In the genomic region with DNA sequence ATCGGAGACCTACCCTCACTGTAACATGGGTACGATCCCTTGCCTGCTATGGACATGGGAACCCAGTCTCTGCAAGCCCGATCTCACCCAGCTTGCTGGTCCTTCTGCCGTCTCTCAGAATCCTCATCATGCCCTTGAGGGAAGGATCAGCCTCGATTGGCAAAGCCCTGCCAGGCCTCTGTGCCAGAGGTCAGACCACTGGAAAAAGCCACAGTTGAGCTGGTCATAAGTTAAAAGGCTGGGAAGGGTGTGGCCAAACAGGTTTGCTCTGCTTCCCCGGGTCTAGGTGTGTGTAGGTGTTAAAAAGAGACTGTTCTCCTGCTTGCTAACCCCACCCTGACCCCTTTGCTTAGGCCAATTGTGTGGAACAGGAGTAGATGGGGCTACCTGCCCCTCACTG, we compare ENCODE assay signal across 19 cellular contexts. TPM values are rescaled to one million over a fixed set of nuclear protein-coding genes. Genes with fewer than 3 reads are reported as not detected.
DNase-seq lines count a peak whose midpoint lies in the region; ATAC-seq and TF ChIP-seq lines count a peak whose summit lies in the region.
"Had no signal": no experiment of that assay in that cellular context is flagged by ENCODE, and none has a peak within 500 bp of the region (broad histone marks: within the 10 kb centered on the region; RNA-seq: fewer than 3 reads in every experiment).

No MANE protein-coding gene starts in this region.

- peak overlapping the region; percentile 18; the same call in 1 of the 2 replicates for H3K9ac ChIP-seq in HCT116 (ENCODE audit: low read length)
- H3K9ac ChIP-seq: KMS-11 had no signal

- CTCF ChIA-PET in HCT116 (lab: Charles Lee) (no interaction called here), RWPE1 (lab: Yijun Ruan, JAX) (interaction anchor here (0.5 to 0.7 kb wide), 2 partner anchors 104 to 171 kb away, joined by 4 to 5 read pairs; no protein-coding TSS in a partner anchor)

- DNase-seq in HCT116 (ENCODE audit: low read depth, low spot score) (no peak), RWPE1 (ENCODE audit: low spot score) (no peak), esophagus squamous epithelium (lab: John Stamatoyannopoulos, UW) (no peak), renal cortical epithelial cell (ENCODE audit: low read depth) (peak; percentile 46), SJCRH30 (no peak)
- DNase-seq in stimulated activated CD4-positive, alpha-beta T cell treated with anti-CD3 and anti-CD28 coated beads, Interleukin-4, amount 100 ng/mL, for 24 hours = no peak
- DNase-seq: AML-193, DMS79, NCI-H1417, NCI-H1930, NCI-H2171, NCI-H446 treated with DMSO at 0.1 percent for 48 hours, NCI-H774 had no signal

- TF ChIP-seq CTCF in HCT116 (IDR thresholded peaks at IDR 0.05 in 2 of 3, conservative IDR thresholded peaks at IDR 0.05 in 1 of 3; ENCODE audit: borderline replicate concordance in 1 of 3, insufficient read depth in 1 of 3, low read depth in 2 of 3, low read length in 2 of 3) (no peak), RWPE1 (conservative IDR thresholded peaks at IDR 0.05; ENCODE audit: low read depth) (no peak), esophagus squamous epithelium (IDR thresholded peaks at IDR 0.05) (no peak)

- H3K27ac ChIP-seq in HCT116 (ENCODE audit: low read depth, low read length) (no peak overlapping the region), RWPE1 (peak overlapping the region; percentile 100), esophagus squamous epithelium (peak overlapping the region; percentile 32 to 81 (median 76)), SJCRH30 (no peak overlapping the region)
- H3K27ac ChIP-seq: HL-60, KMS-11 had no signal

- intact Hi-C loops in HCT116 (cut with micrococcal nuclease) (no loop called here), esophagus squamous epithelium (cut with DNase I) (no loop called here)

- no peak overlapping the region for H2AFZ ChIP-seq in HCT116 (ENCODE audit: low read depth, low read length, poor library complexity, severe bottlenecking)

- no TSS peak for BruUV-seq in HCT116 (replicated peaks; lab: Mats Ljungman, UMichigan)

- no peaks in the 10 kb centered on the region for H4K20me1 ChIP-seq in HCT116 (ENCODE audit: insufficient read depth)

- POLR2A ChIA-PET in HCT116 (lab: Charles Lee) = no interaction called here
- POLR2A ChIA-PET in RWPE1 (lab: Yijun Ruan, JAX; ENCODE audit: low non-redundant PET) = interaction anchor here (0.8 kb wide), 1 partner anchor 1395 kb away, joined by 3 read pairs; no protein-coding TSS in a partner anchor

- H3K4me1 ChIP-seq in HCT116 (ENCODE audit: control insufficient read depth in 1 of 2, insufficient read depth in 2 of 2, low read length in 2 of 2) (peaks cover 43 to 66% of the 10 kb centered on the region in 2 experiments), esophagus squamous epithelium (peaks cover 18 to 98% (median 23%) of the 10 kb centered on the region in 3 donors), SJCRH30 (peaks cover 31% of the 10 kb centered on the region)

- RAD21 ChIA-PET in HCT116 (lab: Charles Lee; ENCODE audit: low non-redundant PET in 1 of 2, low total read pairs in 2 of 2, uncharacterized antibody in 2 of 2, unreplicated experiment in 2 of 2) = no interaction called here

- H3K27me3 ChIP-seq in HCT116 (ENCODE audit: insufficient read depth, low read length) (peaks cover 24% of the 10 kb centered on the region; the same call in 1 of the 2 replicates), esophagus squamous epithelium (peaks cover 0 to 6% (median 0%) of the 10 kb centered on the region in 4 donors), SJCRH30 (peaks cover 7% of the 10 kb centered on the region)

- peak overlapping the region; percentile 58 for H3K4me2 ChIP-seq in HCT116 (ENCODE audit: low read length)
- H3K4me2 ChIP-seq: GM23338, KMS-11 had no signal

- WGBS in esophagus squamous epithelium, 2 donors = 27 to 67% methylated on average over 1 of the region's 6 CpGs

- H3K36me3 ChIP-seq in HCT116 (ENCODE audit: control insufficient read depth in 1 of 2, insufficient read depth in 2 of 2, low read length in 2 of 2) (no peaks in the 10 kb centered on the region), esophagus squamous epithelium (no peaks in the 10 kb centered on the region), SJCRH30 (no peaks in the 10 kb centered on the region)

- ATAC-seq in HCT116 (peak; percentile 14; the same call in 1 of the 2 replicates), GM19397 (IDR thresholded peaks at IDR 0.05; ENCODE audit: unreplicated experiment) (no peak)
- ATAC-seq: GM12878 had no signal

- TF ChIP-seq POLR2A in HCT116 (IDR thresholded peaks at IDR 0.05; ENCODE audit: borderline replicate concordance, extremely low read depth, insufficient read depth, insufficient read length) = no peak
- no peak for TF ChIP-seq POLR2A in esophagus squamous epithelium (IDR thresholded peaks at IDR 0.05)

- H3K4me3 ChIP-seq in HCT116 (replicated peaks in 1 of 2; ENCODE audit: low read depth in 1 of 2, low read length in 2 of 2) (no peak overlapping the region), esophagus squamous epithelium (no peak overlapping the region), SJCRH30 (no peak overlapping the region)
- H3K4me3 ChIP-seq: GM12878, GM23338 had no signal

- TF ChIP-seq RAD21 in HCT116 (IDR thresholded peaks at IDR 0.05; ENCODE audit: low read depth) = no peak

- no peaks in the 10 kb centered on the region for H3K79me2 ChIP-seq in HCT116 (ENCODE audit: insufficient read depth, low read length)

- H3K9me2 ChIP-seq in HCT116 (ENCODE audit: insufficient read depth) = no peaks in the 10 kb centered on the region

- H3K9me3 ChIP-seq in HCT116 (ENCODE audit: control insufficient read depth in 1 of 2, insufficient read depth in 1 of 2, low read depth in 1 of 2, low read length in 2 of 2) (no peaks in the 10 kb centered on the region), esophagus squamous epithelium (no peaks in the 10 kb centered on the region), SJCRH30 (replicated peaks) (no peaks in the 10 kb centered on the region)

TF ChIP-seq in HCT116, 20 proteins besides CTCF, POLR2A, EP300 and RAD21:
- TF ChIP-seq ZBTB33 (IDR thresholded peaks at IDR 0.05; ENCODE audit: extremely low read depth, insufficient replicate concordance, low read length) (no peak), EGR1 (IDR thresholded peaks at IDR 0.05; ENCODE audit: low read depth) (no peak), CBX3 (IDR thresholded peaks at IDR 0.05; ENCODE audit: low read depth) (no peak), YY1 (IDR thresholded peaks at IDR 0.05; ENCODE audit: extremely low read depth, insufficient replicate concordance, low read depth, low read length) (no peak), ZFX (IDR thresholded peaks at IDR 0.05) (no peak), FOSL1 (IDR thresholded peaks at IDR 0.05; ENCODE audit: low read depth) (no peak), ELF1 (IDR thresholded peaks at IDR 0.05; ENCODE audit: borderline replicate concordance, low read depth) (no peak), JUND (IDR thresholded peaks at IDR 0.05) (no peak), SIN3A (IDR thresholded peaks at IDR 0.05; ENCODE audit: low read depth) (no peak), TCF7L2 (IDR thresholded peaks at IDR 0.05; ENCODE audit: borderline replicate concordance, extremely low read depth, insufficient read depth, insufficient read length) (no peak), EZH2 (IDR thresholded peaks at IDR 0.05) (no peak), ZNF274 (IDR thresholded peaks at IDR 0.05; ENCODE audit: low read depth, low read length) (no peak)
- TF ChIP-seq, protein P1, sequence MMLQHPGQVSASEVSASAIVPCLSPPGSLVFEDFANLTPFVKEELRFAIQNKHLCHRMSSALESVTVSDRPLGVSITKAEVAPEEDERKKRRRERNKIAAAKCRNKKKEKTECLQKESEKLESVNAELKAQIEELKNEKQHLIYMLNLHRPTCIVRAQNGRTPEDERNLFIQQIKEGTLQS (IDR thresholded peaks at IDR 0.05) = no peak
- TF ChIP-seq, protein P2, sequence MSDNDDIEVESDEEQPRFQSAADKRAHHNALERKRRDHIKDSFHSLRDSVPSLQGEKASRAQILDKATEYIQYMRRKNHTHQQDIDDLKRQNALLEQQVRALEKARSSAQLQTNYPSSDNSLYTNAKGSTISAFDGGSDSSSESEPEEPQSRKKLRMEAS (IDR thresholded peaks at IDR 0.05) = no peak
TF ChIP-seq in HCT116: peak in this region for 0.

RNA-seq across cellular contexts. Expression of gene PADI3, which starts 19.5 kb away (rescaled TPM):
- total RNA-seq in HCT116 (2021; ENCODE audit: unreplicated experiment) (0.93 TPM), esophagus squamous epithelium (1 to 10 TPM in 3 of 4 donors, under 1 TPM in 1; 0.64 to 9.9 (median 2.3) TPM), renal cortical epithelial cell (0.05 and 0.35 TPM in 2 replicates)
- polyA plus RNA-seq in HCT116 (2012) = 0.52 and 1.3 TPM in 2 replicates
- total RNA-seq in SJCRH30 (2014; rRNA removed; shearing (Covaris generic)) = 6.1 and 6.8 TPM in 2 replicates
- total RNA-seq: GM12878 had no signal

RNA-seq across cellular contexts. Expression of gene PADI1, which starts 24.5 kb away (rescaled TPM):
- 0.37 TPM for total RNA-seq in HCT116 (2021; ENCODE audit: unreplicated experiment)
- polyA plus RNA-seq in HCT116 (2012) = 0.05 and 0.08 TPM in 2 replicates
- 100 to 1,000 TPM in 2 of 4 donors, 10 to 100 TPM in 2; 45.3 to 121 (median 75.1) TPM for total RNA-seq in esophagus squamous epithelium
- total RNA-seq in renal cortical epithelial cell = 1.5 and 26.0 TPM in 2 replicates
- total RNA-seq in SJCRH30 (2014; rRNA removed; shearing (Covaris generic)) = 0.06 and 0.20 TPM in 2 replicates
- total RNA-seq: G401, GM12878 had no signal

Comparison
In these comparisons a context has a peak if more than half of its experiments do, and no peak if none do; other contexts are left out.
1. H3K27ac ChIP-seq: peak in RWPE1 (single experiment) and esophagus squamous epithelium (4 of 4); none in HCT116 (single experiment) and SJCRH30 (single experiment).